Comparison of ENCODE assay signal across 27 cellular contexts in genomic region chrX:24860140-24860539, GRCh38.
"Had no signal": no experiment of that assay in that cellular context is flagged by ENCODE, and none has a peak within 500 bp of the region (broad histone marks: within the 10 kb centered on the region; RNA-seq: fewer than 3 reads in every experiment).

No MANE protein-coding gene starts in this region.

- ATAC-seq: activated naive CD8-positive, alpha-beta T cell treated with anti-CD3 and anti-CD28 coated beads, Interleukin-2, amount 50 U/mL, for 24 hours; esophagus mucosa; left ventricle myocardium superior; naive thymus-derived CD8-positive, alpha-beta T cell; psoas muscle; right cardiac atrium; stimulated activated naive CD8-positive, alpha-beta T cell treated with anti-CD3 and anti-CD28 coated beads, Interleukin-15, amount 100 ng/mL, for 72 hours had no signal

- FAIRE-seq: frontal cortex had no signal

- H3K27me3 ChIP-seq: colonic mucosa, ovary had no signal

- H3K4me3 ChIP-seq: colonic mucosa, ovary, psoas muscle, skin epidermis had no signal

- H3K4me1 Mint-ChIP-seq: activated naive CD4-positive, alpha-beta T cell treated with anti-CD3 and anti-CD28 coated beads, Interleukin-2, amount 10 ng/mL, durations not matched to agents 7 days and 5 days; activated naive CD8-positive, alpha-beta T cell treated with anti-CD3 and anti-CD28 coated beads, Interleukin-2, amount 50 U/mL, for 24 hours; naive thymus-derived CD8-positive, alpha-beta T cell; stimulated activated naive CD8-positive, alpha-beta T cell treated with anti-CD3 and anti-CD28 coated beads, Interleukin-15, amount 100 ng/mL, for 72 hours had no signal

- DNase-seq: activated CD4-positive, alpha-beta T cell treated with anti-CD3 and anti-CD28 coated beads for 1 hour; activated CD8-positive, alpha-beta memory T cell treated with anti-CD3 and anti-CD28 coated beads for 24 hours; activated CD8-positive, alpha-beta memory T cell treated with anti-CD3 and anti-CD28 coated beads, Interleukin-2, amount 50 U/mL, for 48 hours; activated effector memory CD4-positive, alpha-beta T cell treated with Interleukin-2 at 50 U/mL for 16 hours; activated naive CD4-positive, alpha-beta T cell treated with anti-CD3 and anti-CD28 coated beads, Interleukin-2, amount 10 ng/mL, durations not matched to agents 7 days and 5 days; activated naive CD8-positive, alpha-beta T cell treated with anti-CD3 and anti-CD28 coated beads, Interleukin-2, amount 50 U/mL, for 24 hours; activated T-cell treated with anti-CD3 and anti-CD28 coated beads, Interleukin-2, amount 50 U/mL, for 48 hours; anterior cingulate cortex; central memory CD4-positive, alpha-beta T cell; colonic mucosa; effector CD4-positive, alpha-beta T cell; left ventricle myocardium superior; mesendoderm; naive thymus-derived CD8-positive, alpha-beta T cell; ovary; psoas muscle; right cardiac atrium; stimulated activated CD4-positive, alpha-beta T cell treated with anti-CD3 and anti-CD28 coated beads, Interleukin-15, amount 100 ng/mL, for 24 hours; stimulated activated CD4-positive, alpha-beta T cell treated with anti-CD3 and anti-CD28 coated beads, Interleukin-2, amount 100 ng/mL, for 48 hours; stimulated activated naive CD8-positive, alpha-beta T cell treated with anti-CD3 and anti-CD28 coated beads, Interleukin-15, amount 100 ng/mL, for 72 hours; T-helper 2 cell; WERI-Rb-1 had no signal

- H3K27ac Mint-ChIP-seq: activated naive CD4-positive, alpha-beta T cell treated with anti-CD3 and anti-CD28 coated beads, Interleukin-2, amount 10 ng/mL, durations not matched to agents 7 days and 5 days; activated naive CD8-positive, alpha-beta T cell treated with anti-CD3 and anti-CD28 coated beads, Interleukin-2, amount 50 U/mL, for 24 hours; brain; naive thymus-derived CD8-positive, alpha-beta T cell; stimulated activated naive CD8-positive, alpha-beta T cell treated with anti-CD3 and anti-CD28 coated beads, Interleukin-15, amount 100 ng/mL, for 72 hours; type B pancreatic cell had no signal

- H3K9me3 Mint-ChIP-seq: activated naive CD4-positive, alpha-beta T cell treated with anti-CD3 and anti-CD28 coated beads, Interleukin-2, amount 10 ng/mL, durations not matched to agents 7 days and 5 days; activated naive CD8-positive, alpha-beta T cell treated with anti-CD3 and anti-CD28 coated beads, Interleukin-2, amount 50 U/mL, for 24 hours; brain; naive thymus-derived CD8-positive, alpha-beta T cell; stimulated activated naive CD8-positive, alpha-beta T cell treated with anti-CD3 and anti-CD28 coated beads, Interleukin-15, amount 100 ng/mL, for 72 hours; type B pancreatic cell had no signal

- H3K27ac ChIP-seq: colonic mucosa, ovary, psoas muscle, skin epidermis, WERI-Rb-1 had no signal

- H3K4me3 Mint-ChIP-seq: activated naive CD4-positive, alpha-beta T cell treated with anti-CD3 and anti-CD28 coated beads, Interleukin-2, amount 10 ng/mL, durations not matched to agents 7 days and 5 days; activated naive CD8-positive, alpha-beta T cell treated with anti-CD3 and anti-CD28 coated beads, Interleukin-2, amount 50 U/mL, for 24 hours; brain; naive thymus-derived CD8-positive, alpha-beta T cell; stimulated activated naive CD8-positive, alpha-beta T cell treated with anti-CD3 and anti-CD28 coated beads, Interleukin-15, amount 100 ng/mL, for 72 hours; type B pancreatic cell had no signal

- H3K4me1 ChIP-seq: colonic mucosa, psoas muscle had no signal

- H3K9me3 ChIP-seq: colonic mucosa, ovary, psoas muscle had no signal

- H3K36me3 ChIP-seq: colonic mucosa, ovary, WERI-Rb-1 had no signal

- H3K27me3 Mint-ChIP-seq: activated naive CD4-positive, alpha-beta T cell treated with anti-CD3 and anti-CD28 coated beads, Interleukin-2, amount 10 ng/mL, durations not matched to agents 7 days and 5 days; activated naive CD8-positive, alpha-beta T cell treated with anti-CD3 and anti-CD28 coated beads, Interleukin-2, amount 50 U/mL, for 24 hours; brain; naive thymus-derived CD8-positive, alpha-beta T cell; stimulated activated naive CD8-positive, alpha-beta T cell treated with anti-CD3 and anti-CD28 coated beads, Interleukin-15, amount 100 ng/mL, for 72 hours; type B pancreatic cell had no signal
